In genomic region chr6:18155273-18155863, GRCh38 we compare ENCODE assay signal across 8 cellular contexts. TPM values are rescaled to one million over a fixed set of nuclear protein-coding genes. Genes with fewer than 3 reads are reported as not detected.
A peak's percentile ranks its signal among the peaks of the same experiment; 100 is the strongest.
DNase-seq lines count a peak whose midpoint lies in the region; ATAC-seq and TF ChIP-seq lines count a peak whose summit lies in the region.

Gene KDM1B, plus strand, starts transcription at chr6:18155422. Its CDS starts 4,474 bp downstream, at chr6:18159896.

- H3K27ac ChIP-seq in ectodermal cell (ENCODE audit: insufficient read depth, low read depth, low read length, poor library complexity, severe bottlenecking) (no peak within 1 kb of the TSS), lower lobe of right lung (peak within 1 kb of the TSS; percentile 93)

- H3K9me3 ChIP-seq in ectodermal cell (ENCODE audit: control insufficient read depth, low read length) (no peaks in the 10 kb centered on the region), lower lobe of right lung (no peaks in the 10 kb centered on the region)

- H3K4me1 ChIP-seq in ectodermal cell (ENCODE audit: control insufficient read depth, insufficient read depth, low read length) (no peaks in the 10 kb centered on the region), lower lobe of right lung (peaks cover 23% of the 10 kb centered on the region)

- no peak for TF ChIP-seq CTCF in BJ (IDR thresholded peaks at IDR 0.05; ENCODE audit: insufficient read depth, low read depth, low read length)
- no peak for TF ChIP-seq CTCF in lower lobe of right lung (IDR thresholded peaks at IDR 0.05)

- TF ChIP-seq POLR2A in GM19193 (IDR thresholded peaks at IDR 0.05; ENCODE audit: extremely low read depth, insufficient read depth, insufficient read length) = peak; percentile 69

- H3K27me3 ChIP-seq in BJ (ENCODE audit: control insufficient read depth, insufficient read depth, low read length) (no peaks in the 10 kb centered on the region), ectodermal cell (ENCODE audit: control insufficient read depth, insufficient read depth, low read length, poor library complexity, severe bottlenecking) (no peaks in the 10 kb centered on the region), lower lobe of right lung (ENCODE audit: low read depth) (no peaks in the 10 kb centered on the region)

- peak; percentile 81 for DNase-seq in BJ (ENCODE audit: low read depth)
- peak; percentile 85 for DNase-seq in NCI-H524 treated with DMSO at 0.1 percent for 48 hours (lab: John Stamatoyannopoulos, UW)
- peak; percentile 97 to 98 for DNase-seq in activated CD4-positive, alpha-beta T cell treated with anti-CD3 and anti-CD28 coated beads, Interleukin-2, amount 50 U/mL, for 4 hours
- DNase-seq in lower lobe of right lung = peak; percentile 99
- DNase-seq in stimulated activated CD4-positive, alpha-beta T cell treated with anti-CD3 and anti-CD28 coated beads, TNF-alpha, amount 100 ng/mL, for 1 hour (ENCODE audit: low read depth in 3 of 3, low spot score in 1 of 3) = peak; percentile 93 to 99 (median 97)

- ATAC-seq in HG03432 (IDR thresholded peaks at IDR 0.05; ENCODE audit: unreplicated experiment) (peak; percentile 89), lower lobe of right lung (peak; percentile 98 to 99)

- WGBS in ectodermal cell, 2 experiments = 0 to 1% methylated on average over 64 to 67 of the region's 67 CpGs

- POLR2A ChIA-PET in BJ (lab: Charles Lee) = interaction anchor here (0.6 kb wide), 1 partner anchor 234 kb away, joined by 3 read pairs; no protein-coding TSS in a partner anchor

- intact Hi-C loops in lower lobe of right lung (cut with DNase I) = no loop called here

- H3K36me3 ChIP-seq in BJ (ENCODE audit: control insufficient read depth, insufficient read depth, low read length) (no peaks in the 10 kb centered on the region), ectodermal cell (ENCODE audit: control insufficient read depth, insufficient read depth, low read length) (peaks cover 8% of the 10 kb centered on the region), lower lobe of right lung (peaks cover 9% of the 10 kb centered on the region)

- CTCF ChIA-PET in BJ (lab: Yijun Ruan, JAX) = interaction anchor here (1.5 to 2.2 kb wide), 2 partner anchors 8 to 14 kb away, joined by 3 to 5 read pairs; no protein-coding TSS in a partner anchor

- H3K4me3 ChIP-seq in BJ (ENCODE audit: low read depth, low read length) (peak within 1 kb of the TSS; percentile 93), ectodermal cell (ENCODE audit: insufficient read depth, low read depth, low read length) (peak within 1 kb of the TSS; percentile 97), lower lobe of right lung (peak within 1 kb of the TSS; percentile 95)

RNA-seq across cellular contexts. Expression of gene KDM1B, which starts in this region (rescaled TPM):
- polyA plus RNA-seq in BJ (2011; rRNA removed) = 10.3 and 13.3 TPM in 2 replicates
- polyA minus RNA-seq in BJ (2011; rRNA and poly(A)+ RNA removed) = 6.5 and 9.2 TPM in 2 replicates
- 14.1 TPM for polyA plus RNA-seq in ectodermal cell (2013, experiment 1 of 4)
- 9.9 TPM for polyA plus RNA-seq in ectodermal cell (2013, experiment 2 of 4)
- 11.7 TPM for polyA plus RNA-seq in ectodermal cell (2013, experiment 3 of 4)
- 13.1 TPM for polyA plus RNA-seq in ectodermal cell (2013, experiment 4 of 4)
- total RNA-seq in lower lobe of right lung = 26.0 TPM
